Comparison of ENCODE assay signal across 33 cellular contexts in genomic region chr2:121031568-121032340, GRCh38.
"Had no signal": no experiment of that assay in that cellular context is flagged by ENCODE, and none has a peak within 500 bp of the region (broad histone marks: within the 10 kb centered on the region; RNA-seq: fewer than 3 reads in every experiment).

No MANE protein-coding gene starts in this region.

- H3K9me3 Mint-ChIP-seq: activated B cell treated with CpG ODN at 0.5 μM for 24 hours; activated CD4-positive, alpha-beta memory T cell treated with anti-CD3 and anti-CD28 coated beads, Interleukin-2, amount 10 ng/mL, durations not matched to agents 7 days and 5 days; activated naive CD4-positive, alpha-beta T cell treated with anti-CD3 and anti-CD28 coated beads, Interleukin-2, amount 50 U/mL, for 24 hours; activated naive CD8-positive, alpha-beta T cell treated with anti-CD3 and anti-CD28 coated beads, Interleukin-2, amount 10 ng/mL, durations not matched to agents 7 days and 5 days; activated T-cell treated with anti-CD3 and anti-CD28 coated beads, Interleukin-2, amount 50 U/mL, for 24 hours; activated T-helper 2 cell treated with anti-CD3 and anti-CD28 coated beads, Interferon-gamma antibody, Interleukin-2, Interleukin-4, amounts not matched to agents 10 μg/mL and 5 μg/mL and 100 μg/mL, durations not matched to agents 14 hours and 24 hours and 36 hours had no signal

- ATAC-seq: body of pancreas, Right ventricle myocardium inferior had no signal

- H3K4me1 Mint-ChIP-seq: activated B cell treated with CpG ODN at 0.5 μM for 24 hours; activated CD4-positive, alpha-beta memory T cell treated with anti-CD3 and anti-CD28 coated beads, Interleukin-2, amount 10 ng/mL, durations not matched to agents 7 days and 5 days; activated naive CD4-positive, alpha-beta T cell treated with anti-CD3 and anti-CD28 coated beads, Interleukin-2, amount 50 U/mL, for 24 hours; activated naive CD8-positive, alpha-beta T cell treated with anti-CD3 and anti-CD28 coated beads, Interleukin-2, amount 10 ng/mL, durations not matched to agents 7 days and 5 days had no signal

- DNase-seq: activated B cell treated with CpG ODN at 0.5 μM for 24 hours; activated CD4-positive, alpha-beta memory T cell treated with anti-CD3 and anti-CD28 coated beads, Interleukin-2, amount 10 ng/mL, durations not matched to agents 7 days and 5 days; activated CD4-positive, alpha-beta T cell treated with anti-CD3 and anti-CD28 coated beads for 4 hours; activated CD4-positive, CD25-positive, alpha-beta regulatory T cell treated with anti-CD3 and anti-CD28 coated beads, Interleukin-2, amount 50 U/mL, for 72 hours; activated CD8-positive, alpha-beta memory T cell treated with anti-CD3 and anti-CD28 coated beads for 24 hours; activated gamma-delta T cell; activated naive CD4-positive, alpha-beta T cell treated with Interleukin-2 at 50 U/mL for 16 hours; activated naive CD8-positive, alpha-beta T cell treated with anti-CD3 and anti-CD28 coated beads, Interleukin-2, amount 10 ng/mL, durations not matched to agents 7 days and 5 days; activated T-cell treated with anti-CD3 and anti-CD28 coated beads, Interleukin-2, amount 50 U/mL, for 24 hours; amygdala; body of pancreas; Kasumi-1; KG1; MG63; NCI-H1048; NCI-H1105 treated with DMSO at 0.1 percent for 48 hours; NCI-H146; NCI-H187; NCI-H2029 treated with DMSO at 0.1 percent for 48 hours; NCI-H2107; NCI-H2171; NCI-H510A; NCI-H526; NCI-H748 treated with DMSO at 0.1 percent for 48 hours; NK-92 treated with Interleukin-12 subunit alpha and Interleukin-12 subunit beta, amount 100 ng/mL, for 24 hours; PC-9; SW 1271; T-helper 1 cell; T-helper 2 cell; T-helper 9 cell had no signal

- H3K27ac Mint-ChIP-seq: activated B cell treated with CpG ODN at 0.5 μM for 24 hours; activated CD4-positive, alpha-beta memory T cell treated with anti-CD3 and anti-CD28 coated beads, Interleukin-2, amount 10 ng/mL, durations not matched to agents 7 days and 5 days; activated naive CD4-positive, alpha-beta T cell treated with anti-CD3 and anti-CD28 coated beads, Interleukin-2, amount 50 U/mL, for 24 hours; activated naive CD8-positive, alpha-beta T cell treated with anti-CD3 and anti-CD28 coated beads, Interleukin-2, amount 10 ng/mL, durations not matched to agents 7 days and 5 days; activated T-cell treated with anti-CD3 and anti-CD28 coated beads, Interleukin-2, amount 50 U/mL, for 24 hours; activated T-helper 2 cell treated with anti-CD3 and anti-CD28 coated beads, Interferon-gamma antibody, Interleukin-2, Interleukin-4, amounts not matched to agents 10 μg/mL and 5 μg/mL and 100 μg/mL, durations not matched to agents 14 hours and 24 hours and 36 hours had no signal

- H3K36me3 Mint-ChIP-seq: activated naive CD4-positive, alpha-beta T cell treated with anti-CD3 and anti-CD28 coated beads, Interleukin-2, amount 50 U/mL, for 24 hours; activated naive CD8-positive, alpha-beta T cell treated with anti-CD3 and anti-CD28 coated beads, Interleukin-2, amount 10 ng/mL, durations not matched to agents 7 days and 5 days had no signal

- H3K4me3 Mint-ChIP-seq: activated B cell treated with CpG ODN at 0.5 μM for 24 hours; activated CD4-positive, alpha-beta memory T cell treated with anti-CD3 and anti-CD28 coated beads, Interleukin-2, amount 10 ng/mL, durations not matched to agents 7 days and 5 days; activated naive CD4-positive, alpha-beta T cell treated with anti-CD3 and anti-CD28 coated beads, Interleukin-2, amount 50 U/mL, for 24 hours; activated naive CD8-positive, alpha-beta T cell treated with anti-CD3 and anti-CD28 coated beads, Interleukin-2, amount 10 ng/mL, durations not matched to agents 7 days and 5 days; activated T-cell treated with anti-CD3 and anti-CD28 coated beads, Interleukin-2, amount 50 U/mL, for 24 hours had no signal
